Comparison of ENCODE assay signal across 9 cellular contexts in genomic region chr6:21438237-21438985, GRCh38.
DNase-seq lines count a peak whose midpoint lies in the region; ATAC-seq and TF ChIP-seq lines count a peak whose summit lies in the region.
"Had no signal": no experiment of that assay in that cellular context is flagged by ENCODE, and none has a peak within 500 bp of the region (broad histone marks: within the 10 kb centered on the region; RNA-seq: fewer than 3 reads in every experiment).

No MANE protein-coding gene starts in this region.

- no peak for TF ChIP-seq CTCF in nephron progenitor cell (IDR thresholded peaks at IDR 0.05)

- no peaks in the 10 kb centered on the region for H3K27me3 ChIP-seq in MG63

- no peak overlapping the region for H3K27ac Mint-ChIP-seq in nephron progenitor cell

- no peaks in the 10 kb centered on the region for H3K36me3 Mint-ChIP-seq in nephron progenitor cell (ENCODE audit: low read depth)
- H3K36me3 Mint-ChIP-seq: T-cell had no signal

- H3K9me3 Mint-ChIP-seq in nephron progenitor cell, result peaks cover 14% of the 10 kb centered on the region
- H3K9me3 Mint-ChIP-seq: T-cell had no signal

- H3K4me3 ChIP-seq in MG63, result no peak overlapping the region

- H3K9me3 ChIP-seq in MG63, result no peaks in the 10 kb centered on the region

- peak; percentile 98 for ATAC-seq in GM18909 (IDR thresholded peaks at IDR 0.05; ENCODE audit: poor library complexity, unreplicated experiment)
- peak; percentile 97 for ATAC-seq in HG02798 (IDR thresholded peaks at IDR 0.05; ENCODE audit: poor library complexity, unreplicated experiment)
- no peak for ATAC-seq in esophagus mucosa

- no peaks in the 10 kb centered on the region for H3K36me3 ChIP-seq in MG63

- H3K4me3 Mint-ChIP-seq in nephron progenitor cell, result no peak overlapping the region
- H3K4me3 Mint-ChIP-seq: T-cell had no signal

- H3K4me1 Mint-ChIP-seq in nephron progenitor cell, result peaks cover 6% of the 10 kb centered on the region

- DNase-seq in NCI-H69 (lab: John Stamatoyannopoulos, UW) (peak; percentile 30), left kidney (ENCODE audit: low read depth, low spot score) (peak; percentile 21), MG63 (no peak), NCI-H748 treated with DMSO at 0.1 percent for 48 hours (lab: John Stamatoyannopoulos, UW) (no peak), nephron progenitor cell (no peak)

- H3K27me3 Mint-ChIP-seq in nephron progenitor cell (ENCODE audit: low read depth, poor library complexity), result peaks cover 4% of the 10 kb centered on the region
- H3K27me3 Mint-ChIP-seq: T-cell had no signal

Comparison
In these comparisons a context has a peak if more than half of its experiments do, and no peak if none do; other contexts are left out.
1. DNase-seq: peak in NCI-H69 (single experiment) and left kidney (single experiment); none in MG63 (single experiment), NCI-H748 treated with DMSO at 0.1 percent for 48 hours (single experiment) and nephron progenitor cell (single experiment).